1 cellular context compared by ENCODE assay signal in the genomic region with DNA sequence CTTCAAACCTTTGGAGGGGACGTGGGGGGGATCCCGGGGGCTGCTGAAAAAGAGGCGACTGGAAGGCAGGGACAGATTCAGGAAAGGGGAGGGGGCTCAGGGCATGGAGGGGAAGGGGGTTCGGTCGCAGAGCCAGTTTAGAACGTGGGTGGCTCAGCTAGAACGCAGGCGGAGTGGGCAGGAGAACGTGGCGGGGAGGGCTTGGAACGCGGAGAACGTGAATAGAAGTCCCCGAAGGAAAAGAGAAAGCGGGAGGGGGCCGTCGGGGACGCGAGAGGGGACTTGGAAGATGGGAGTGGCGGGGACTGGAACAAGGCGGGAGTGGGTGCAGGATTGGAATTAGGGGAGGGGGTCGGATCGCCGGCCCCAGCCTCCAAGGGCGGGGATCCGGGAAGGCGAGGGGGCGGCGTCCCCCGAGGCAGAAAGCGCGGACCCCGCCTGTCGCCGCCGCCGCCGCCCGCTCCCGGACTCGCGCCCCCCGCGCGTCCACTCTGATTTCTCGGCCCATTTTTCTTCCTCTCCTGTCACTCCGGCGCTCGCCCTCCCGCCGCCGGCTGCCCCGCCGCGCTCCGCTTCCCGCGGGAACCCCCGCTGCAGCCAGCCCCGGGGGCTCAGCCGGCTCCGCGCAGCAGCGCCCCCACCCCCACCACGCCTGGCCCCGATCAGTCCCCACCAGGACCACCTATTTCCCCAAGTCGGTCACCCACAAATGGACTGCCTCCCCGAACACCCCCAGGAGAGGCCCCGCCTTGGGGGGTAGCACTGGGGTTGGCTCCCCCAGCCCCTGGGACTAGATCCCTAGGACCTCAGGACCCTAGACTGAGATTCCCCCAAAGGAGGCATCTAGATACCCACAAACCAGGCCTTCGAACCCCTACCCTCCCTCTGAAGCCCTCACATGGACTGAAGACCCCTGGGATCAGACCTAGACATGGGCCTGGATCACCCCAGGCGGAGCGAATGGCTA.
TF ChIP-seq lines count a peak whose summit lies in the region.

No MANE protein-coding gene starts in this region.

TF ChIP-seq in SK-N-SH treated with all-trans-retinoic acid at 6 μM for 48 hours, 23 proteins besides CTCF, POLR2A, EP300 and RAD21 (continued from another document):
- TF ChIP-seq, protein P1, sequence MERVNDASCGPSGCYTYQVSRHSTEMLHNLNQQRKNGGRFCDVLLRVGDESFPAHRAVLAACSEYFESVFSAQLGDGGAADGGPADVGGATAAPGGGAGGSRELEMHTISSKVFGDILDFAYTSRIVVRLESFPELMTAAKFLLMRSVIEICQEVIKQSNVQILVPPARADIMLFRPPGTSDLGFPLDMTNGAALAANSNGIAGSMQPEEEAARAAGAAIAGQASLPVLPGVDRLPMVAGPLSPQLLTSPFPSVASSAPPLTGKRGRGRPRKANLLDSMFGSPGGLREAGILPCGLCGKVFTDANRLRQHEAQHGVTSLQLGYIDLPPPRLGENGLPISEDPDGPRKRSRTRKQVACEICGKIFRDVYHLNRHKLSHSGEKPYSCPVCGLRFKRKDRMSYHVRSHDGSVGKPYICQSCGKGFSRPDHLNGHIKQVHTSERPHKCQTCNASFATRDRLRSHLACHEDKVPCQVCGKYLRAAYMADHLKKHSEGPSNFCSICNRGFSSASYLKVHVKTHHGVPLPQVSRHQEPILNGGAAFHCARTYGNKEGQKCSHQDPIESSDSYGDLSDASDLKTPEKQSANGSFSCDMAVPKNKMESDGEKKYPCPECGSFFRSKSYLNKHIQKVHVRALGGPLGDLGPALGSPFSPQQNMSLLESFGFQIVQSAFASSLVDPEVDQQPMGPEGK (CRISPR knock-in tag; IDR thresholded peaks at IDR 0.05; ENCODE audit: borderline replicate concordance), result no peak
- TF ChIP-seq BACH2 (CRISPR knock-in tag; IDR thresholded peaks at IDR 0.05; ENCODE audit: borderline replicate concordance), result no peak
- no peak for TF ChIP-seq ZFP3 (CRISPR knock-in tag; IDR thresholded peaks at IDR 0.05)
- no peak for TF ChIP-seq PPARA (CRISPR knock-in tag; IDR thresholded peaks at IDR 0.05; ENCODE audit: borderline replicate concordance)
- no peak for TF ChIP-seq OSR1 (CRISPR knock-in tag; IDR thresholded peaks at IDR 0.05)
- TF ChIP-seq ESRRG (CRISPR knock-in tag; IDR thresholded peaks at IDR 0.05), result no peak
- no peak for TF ChIP-seq GLIS3 (CRISPR knock-in tag; IDR thresholded peaks at IDR 0.05)
- no peak for TF ChIP-seq ZNF565 (CRISPR knock-in tag; conservative IDR thresholded peaks at IDR 0.05; ENCODE audit: low read depth)
- TF ChIP-seq RARB (CRISPR knock-in tag; IDR thresholded peaks at IDR 0.05), result no peak
- TF ChIP-seq TCF4 (CRISPR knock-in tag; IDR thresholded peaks at IDR 0.05; ENCODE audit: borderline replicate concordance), result no peak
- TF ChIP-seq ZNF70 (CRISPR knock-in tag; IDR thresholded peaks at IDR 0.05), result no peak
- TF ChIP-seq, protein P2, sequence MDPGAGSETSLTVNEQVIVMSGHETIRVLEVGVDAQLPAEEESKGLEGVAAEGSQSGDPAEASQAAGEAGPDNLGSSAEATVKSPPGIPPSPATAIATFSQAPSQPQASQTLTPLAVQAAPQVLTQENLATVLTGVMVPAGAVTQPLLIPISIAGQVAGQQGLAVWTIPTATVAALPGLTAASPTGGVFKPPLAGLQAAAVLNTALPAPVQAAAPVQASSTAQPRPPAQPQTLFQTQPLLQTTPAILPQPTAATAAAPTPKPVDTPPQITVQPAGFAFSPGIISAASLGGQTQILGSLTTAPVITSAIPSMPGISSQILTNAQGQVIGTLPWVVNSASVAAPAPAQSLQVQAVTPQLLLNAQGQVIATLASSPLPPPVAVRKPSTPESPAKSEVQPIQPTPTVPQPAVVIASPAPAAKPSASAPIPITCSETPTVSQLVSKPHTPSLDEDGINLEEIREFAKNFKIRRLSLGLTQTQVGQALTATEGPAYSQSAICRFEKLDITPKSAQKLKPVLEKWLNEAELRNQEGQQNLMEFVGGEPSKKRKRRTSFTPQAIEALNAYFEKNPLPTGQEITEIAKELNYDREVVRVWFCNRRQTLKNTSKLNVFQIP (CRISPR knock-in tag; IDR thresholded peaks at IDR 0.05; ENCODE audit: borderline replicate concordance, low read depth), result no peak
- no peak for TF ChIP-seq ZNF8 (CRISPR knock-in tag; IDR thresholded peaks at IDR 0.05)
- TF ChIP-seq CSDC2 (CRISPR knock-in tag; IDR thresholded peaks at IDR 0.05), result no peak
